In genomic region chr10:132543916-132544743, GRCh38 we compare ENCODE assay signal across 10 cellular contexts. TPM values are rescaled to one million over a fixed set of nuclear protein-coding genes. Genes with fewer than 3 reads are reported as not detected.
DNase-seq lines count a peak whose midpoint lies in the region; ATAC-seq and TF ChIP-seq lines count a peak whose summit lies in the region.
"Had no signal": no experiment of that assay in that cellular context is flagged by ENCODE, and none has a peak within 500 bp of the region (broad histone marks: within the 10 kb centered on the region; RNA-seq: fewer than 3 reads in every experiment).

No MANE protein-coding gene starts in this region.

- peak overlapping the region; percentile 31 to 37 for H3K4me3 ChIP-seq in muscle layer of duodenum (ENCODE audit: low read depth in 1 of 2, low read length in 2 of 2)
- peak overlapping the region; percentile 17 for H3K4me3 ChIP-seq in upper lobe of right lung

- DNase-seq in stimulated activated naive CD8-positive, alpha-beta T cell treated with anti-CD3 and anti-CD28 coated beads, Interleukin-15, Interleukin-2, amounts not matched to agents 100 U/mL and 50 U/mL, for 24 hours = no peak
- no peak for DNase-seq in activated naive CD8-positive, alpha-beta T cell treated with anti-CD3 and anti-CD28 coated beads, Interleukin-2, amount 10 ng/mL, durations not matched to agents 7 days and 5 days
- no peak for DNase-seq in upper lobe of right lung
- DNase-seq in stimulated activated CD4-positive, alpha-beta T cell treated with anti-CD3 and anti-CD28 coated beads, Interleukin-1b, Interleukin-23, amount 100 ng/mL, for 48 hours = no peak
- no peak for DNase-seq in HCEC 1CT
- DNase-seq: activated CD4-positive, CD25-positive, alpha-beta regulatory T cell had no signal

- H3K4me3 Mint-ChIP-seq in stimulated activated naive CD8-positive, alpha-beta T cell treated with anti-CD3 and anti-CD28 coated beads, Interleukin-15, Interleukin-2, amounts not matched to agents 100 ng/mL and 50 ng/mL, for 24 hours = peak overlapping the region; percentile 68
- peak overlapping the region; percentile 87 for H3K4me3 Mint-ChIP-seq in activated naive CD8-positive, alpha-beta T cell treated with anti-CD3 and anti-CD28 coated beads, Interleukin-2, amount 10 ng/mL, durations not matched to agents 7 days and 5 days

- ATAC-seq in stimulated activated naive CD8-positive, alpha-beta T cell treated with anti-CD3 and anti-CD28 coated beads, Interleukin-15, Interleukin-2, amounts not matched to agents 100 U/mL and 50 U/mL, for 24 hours = no peak
- no peak for ATAC-seq in activated naive CD8-positive, alpha-beta T cell treated with anti-CD3 and anti-CD28 coated beads, Interleukin-2, amount 10 ng/mL, durations not matched to agents 7 days and 5 days (ENCODE audit: low read depth)
- ATAC-seq in upper lobe of right lung = no peak
- ATAC-seq in GM21423 (IDR thresholded peaks at IDR 0.05; ENCODE audit: unreplicated experiment) = no peak

- peak overlapping the region; percentile 51 for H3K27ac Mint-ChIP-seq in stimulated activated naive CD8-positive, alpha-beta T cell treated with anti-CD3 and anti-CD28 coated beads, Interleukin-15, Interleukin-2, amounts not matched to agents 100 ng/mL and 50 ng/mL, for 24 hours
- H3K27ac Mint-ChIP-seq in activated naive CD8-positive, alpha-beta T cell treated with anti-CD3 and anti-CD28 coated beads, Interleukin-2, amount 10 ng/mL, durations not matched to agents 7 days and 5 days = peak overlapping the region; percentile 87
- H3K27ac Mint-ChIP-seq: progenitor cell of endocrine pancreas had no signal

- H3K36me3 ChIP-seq in muscle layer of duodenum (ENCODE audit: control insufficient read depth in 1 of 2, insufficient read depth in 2 of 2, low read length in 2 of 2) (no peaks in the 10 kb centered on the region), upper lobe of right lung (no peaks in the 10 kb centered on the region)

- H3K4me1 ChIP-seq in muscle layer of duodenum (ENCODE audit: control insufficient read depth in 1 of 2, insufficient read depth in 2 of 2, low read length in 2 of 2) (peaks cover 8 to 65% of the 10 kb centered on the region in 2 donors), upper lobe of right lung (peaks cover 43% of the 10 kb centered on the region)

- no peak for TF ChIP-seq CTCF in upper lobe of right lung (IDR thresholded peaks at IDR 0.05)

- H3K9me3 ChIP-seq in muscle layer of duodenum (ENCODE audit: control insufficient read depth in 1 of 2, low read length in 2 of 2) = no peaks in the 10 kb centered on the region
- no peaks in the 10 kb centered on the region for H3K9me3 ChIP-seq in upper lobe of right lung

- H3K27ac ChIP-seq in muscle layer of duodenum (ENCODE audit: low read length) = no peak overlapping the region
- no peak overlapping the region for H3K27ac ChIP-seq in upper lobe of right lung

- POLR2A ChIA-PET in activated naive CD8-positive, alpha-beta T cell treated with anti-CD3 and anti-CD28 coated beads, Interleukin-2, amount 10 ng/mL, durations not matched to agents 7 days and 5 days (lab: Charles Lee) = no interaction called here

- H3K27me3 ChIP-seq in muscle layer of duodenum (ENCODE audit: low read depth, low read length) (no peaks in the 10 kb centered on the region), upper lobe of right lung (no peaks in the 10 kb centered on the region)

- H3K4me1 Mint-ChIP-seq in stimulated activated naive CD8-positive, alpha-beta T cell treated with anti-CD3 and anti-CD28 coated beads, Interleukin-15, Interleukin-2, amounts not matched to agents 100 ng/mL and 50 ng/mL, for 24 hours (ENCODE audit: low read depth) = peaks cover 95% of the 10 kb centered on the region
- H3K4me1 Mint-ChIP-seq in activated naive CD8-positive, alpha-beta T cell treated with anti-CD3 and anti-CD28 coated beads, Interleukin-2, amount 10 ng/mL, durations not matched to agents 7 days and 5 days = peaks cover 46% of the 10 kb centered on the region

- peaks cover 5% of the 10 kb centered on the region for H3K36me3 Mint-ChIP-seq in stimulated activated naive CD8-positive, alpha-beta T cell treated with anti-CD3 and anti-CD28 coated beads, Interleukin-15, Interleukin-2, amounts not matched to agents 100 ng/mL and 50 ng/mL, for 24 hours (ENCODE audit: low read depth)
- peaks cover 8% of the 10 kb centered on the region for H3K36me3 Mint-ChIP-seq in activated naive CD8-positive, alpha-beta T cell treated with anti-CD3 and anti-CD28 coated beads, Interleukin-2, amount 10 ng/mL, durations not matched to agents 7 days and 5 days

- intact Hi-C loops in upper lobe of right lung (cut with DNase I) = no loop called here

- no peaks in the 10 kb centered on the region for H3K27me3 Mint-ChIP-seq in stimulated activated naive CD8-positive, alpha-beta T cell treated with anti-CD3 and anti-CD28 coated beads, Interleukin-15, Interleukin-2, amounts not matched to agents 100 ng/mL and 50 ng/mL, for 24 hours
- no peaks in the 10 kb centered on the region for H3K27me3 Mint-ChIP-seq in activated naive CD8-positive, alpha-beta T cell treated with anti-CD3 and anti-CD28 coated beads, Interleukin-2, amount 10 ng/mL, durations not matched to agents 7 days and 5 days
- H3K27me3 Mint-ChIP-seq: progenitor cell of endocrine pancreas had no signal

- no peaks in the 10 kb centered on the region for H3K9me3 Mint-ChIP-seq in stimulated activated naive CD8-positive, alpha-beta T cell treated with anti-CD3 and anti-CD28 coated beads, Interleukin-15, Interleukin-2, amounts not matched to agents 100 ng/mL and 50 ng/mL, for 24 hours
- no peaks in the 10 kb centered on the region for H3K9me3 Mint-ChIP-seq in activated naive CD8-positive, alpha-beta T cell treated with anti-CD3 and anti-CD28 coated beads, Interleukin-2, amount 10 ng/mL, durations not matched to agents 7 days and 5 days

RNA-seq across cellular contexts. Expression of gene INPP5A, which starts 6.5 kb away (rescaled TPM):
- total RNA-seq in activated naive CD8-positive, alpha-beta T cell treated with anti-CD3 and anti-CD28 coated beads, Interleukin-2, amount 10 ng/mL, durations not matched to agents 7 days and 5 days = 10 to 100 TPM; 14.1 to 15.7 TPM
- total RNA-seq in upper lobe of right lung = 38.3 TPM
